In genomic region chr6:16540383-16540782, GRCh38 we compare ENCODE assay signal across 2 cellular contexts.
A peak's percentile ranks its signal among the peaks of the same experiment; 100 is the strongest.
TF ChIP-seq lines count a peak whose summit lies in the region.
"Not testable (repeated sequence)": the region's sequence is repeated elsewhere in the genome, so short reads cannot be mapped to it uniquely, and the experiment has no call there.

No MANE protein-coding gene starts in this region.

TF ChIP-seq in K562, 482 proteins besides CTCF, POLR2A, EP300 and RAD21:
- peak; percentile 40 for TF ChIP-seq RBM25 (IDR thresholded peaks at IDR 0.05; ENCODE audit: low read depth, low read length, severe bottlenecking)

TF ChIP-seq in HepG2, 621 proteins besides CTCF, POLR2A, EP300 and RAD21:
- TF ChIP-seq FOXP1 (IDR thresholded peaks at IDR 0.05) = not testable (repeated sequence)
- TF ChIP-seq FOXP1 (CRISPR knock-in tag; IDR thresholded peaks at IDR 0.05) = peak; percentile 67
- TF ChIP-seq RCOR2 (CRISPR knock-in tag; IDR thresholded peaks at IDR 0.05) = 0 out of 2 replicates have a peak, but pooled peaks have one; percentile 61
- peak; percentile 88; the same call in 1 of the 2 replicates for TF ChIP-seq KDM1A (CRISPR knock-in tag; IDR thresholded peaks at IDR 0.05)
- TF ChIP-seq FOXA3 (CRISPR knock-in tag; IDR thresholded peaks at IDR 0.05) = peak; percentile 28; the same call in 1 of the 2 replicates
- TF ChIP-seq HDAC2 (CRISPR knock-in tag; IDR thresholded peaks at IDR 0.05) = 0 out of 2 replicates have a peak, but pooled peaks have one; percentile 28
- TF ChIP-seq ZGPAT (CRISPR knock-in tag; IDR thresholded peaks at IDR 0.05) = 0 out of 2 replicates have a peak, but pooled peaks have one; percentile 9
- peak; percentile 92 for TF ChIP-seq ZNF629 (CRISPR knock-in tag; conservative IDR thresholded peaks at IDR 0.05)
- peak; percentile 43; the same call in 1 of the 2 replicates for TF ChIP-seq GATAD2A (CRISPR knock-in tag; IDR thresholded peaks at IDR 0.05)
- peak; percentile 59; the same call in 1 of the 2 replicates for TF ChIP-seq ZMYM3 (CRISPR knock-in tag; IDR thresholded peaks at IDR 0.05)
